In the genomic region with DNA sequence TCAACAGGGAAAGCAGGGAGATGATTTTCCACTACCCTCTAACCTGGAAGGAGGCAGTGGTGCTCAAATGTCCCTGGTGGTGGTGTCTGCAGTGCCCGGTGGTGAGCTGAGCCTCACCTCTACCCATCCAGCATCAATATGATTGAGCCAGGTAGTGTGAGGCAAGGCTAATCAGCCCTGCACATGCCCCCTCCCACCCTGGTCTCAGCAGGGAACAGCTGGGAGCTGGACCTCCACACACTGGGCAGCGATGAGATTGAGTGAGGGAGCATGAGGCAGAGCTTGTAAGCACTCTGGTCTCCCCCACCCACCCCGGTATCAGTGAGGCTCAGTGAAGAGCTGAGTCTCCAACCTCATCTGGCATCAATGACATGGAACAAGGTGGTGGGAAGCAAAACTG, we compare ENCODE assay signal across 29 cellular contexts.
"Had no signal": no experiment of that assay in that cellular context is flagged by ENCODE, and none has a peak within 500 bp of the region (broad histone marks: within the 10 kb centered on the region; RNA-seq: fewer than 3 reads in every experiment).

No MANE protein-coding gene starts in this region.

- H3K36me3 Mint-ChIP-seq: natural killer cell treated with Interleukin-12 subunit alpha and Interleukin-12 subunit beta and Interleukin-15 and Interleukin-18, amount 100 ng/mL, for 72 hours; stimulated activated effector memory CD8-positive, alpha-beta T cell treated with anti-CD3 and anti-CD28 coated beads, Interleukin-12 subunit alpha, Interleukin-12 subunit beta, amount 100 ng/mL, for 72 hours; stimulated activated naive B cell treated with anti-CD40 and anti-IgM and Interleukin-4, amounts not matched to agents 10 μg/mL and 1 μg/mL and 100 μg/mL, for 72 hours had no signal

- DNase-seq: naive thymus-derived CD8-positive, alpha-beta T cell; nephron progenitor cell; occipital lobe; ovary; posterior cingulate gyrus; psoas muscle; right cardiac atrium; right lobe of liver; sigmoid colon; small intestine; stimulated activated CD4-positive, alpha-beta T cell treated with anti-CD3 and anti-CD28 coated beads, Interleukin-15, amount 100 ng/mL, for 24 hours; stimulated activated CD4-positive, alpha-beta T cell treated with anti-CD3 and anti-CD28 coated beads, Interleukin-2, amount 100 ng/mL, for 24 hours; stimulated activated CD4-positive, alpha-beta T cell treated with anti-CD3 and anti-CD28 coated beads, Interleukin-2, amount 100 ng/mL, for 48 hours; stimulated activated CD4-positive, alpha-beta T cell treated with anti-CD3 and anti-CD28 coated beads, Interleukin-4, amount 100 ng/mL, for 24 hours; stimulated activated naive B cell treated with anti-CD40 and anti-IgM and Interleukin-4, amounts not matched to agents 10 μg/mL and 1 μg/mL and 100 μg/mL, for 72 hours; stimulated activated naive CD4-positive, alpha-beta T cell treated with Interleukin-2 at 50 U/mL for 16 hours; stomach; thyroid gland; trophoblast cell; upper lobe of right lung; uterus had no signal

- H3K79me2 ChIP-seq: parathyroid adenoma had no signal

- H3K36me3 ChIP-seq: ovary, right lobe of liver, sigmoid colon, stomach, thoracic aorta, thyroid gland, tibial nerve, upper lobe of right lung, uterus had no signal

- H3K27ac Mint-ChIP-seq: naive thymus-derived CD8-positive, alpha-beta T cell; natural killer cell treated with Interleukin-12 subunit alpha and Interleukin-12 subunit beta and Interleukin-15 and Interleukin-18, amount 100 ng/mL, for 72 hours; nephron progenitor cell; progenitor cell of endocrine pancreas; stimulated activated effector memory CD8-positive, alpha-beta T cell treated with anti-CD3 and anti-CD28 coated beads, Interleukin-12 subunit alpha, Interleukin-12 subunit beta, amount 100 ng/mL, for 72 hours; stimulated activated naive B cell treated with anti-CD40 and anti-IgM and Interleukin-4, amounts not matched to agents 10 μg/mL and 1 μg/mL and 100 μg/mL, for 72 hours; stimulated activated naive CD8-positive, alpha-beta T cell treated with anti-CD3 and anti-CD28 coated beads, Interleukin-15, Interleukin-2, amounts not matched to agents 100 ng/mL and 50 ng/mL, for 24 hours had no signal

- ATAC-seq: naive thymus-derived CD8-positive, alpha-beta T cell; psoas muscle; right cardiac atrium; right lobe of liver; stimulated activated effector memory CD8-positive, alpha-beta T cell treated with anti-CD3 and anti-CD28 coated beads, Interleukin-12 subunit alpha, Interleukin-12 subunit beta, amount 100 ng/mL, for 72 hours; stimulated activated naive B cell treated with anti-CD40 and anti-IgM and Interleukin-4, amounts not matched to agents 10 μg/mL and 1 μg/mL and 100 μg/mL, for 72 hours; upper lobe of right lung had no signal

- H3K9me3 Mint-ChIP-seq: natural killer cell treated with Interleukin-12 subunit alpha and Interleukin-12 subunit beta and Interleukin-15 and Interleukin-18, amount 100 ng/mL, for 72 hours; stimulated activated effector memory CD8-positive, alpha-beta T cell treated with anti-CD3 and anti-CD28 coated beads, Interleukin-12 subunit alpha, Interleukin-12 subunit beta, amount 100 ng/mL, for 72 hours; stimulated activated naive CD8-positive, alpha-beta T cell treated with anti-CD3 and anti-CD28 coated beads, Interleukin-15, Interleukin-2, amounts not matched to agents 100 ng/mL and 50 ng/mL, for 24 hours had no signal

- H3K4me1 ChIP-seq: right lobe of liver, sigmoid colon, stomach, thyroid gland, tibial nerve, upper lobe of right lung, uterus had no signal

- H3K4me3 ChIP-seq: ovary, psoas muscle, right lobe of liver, sigmoid colon, stomach, thoracic aorta, thyroid gland, tibial nerve, upper lobe of right lung, uterus had no signal

- H3K27ac ChIP-seq: ovary, parathyroid adenoma, psoas muscle, right lobe of liver, sigmoid colon, stomach, thoracic aorta, thyroid gland, tibial nerve, upper lobe of right lung, uterus had no signal

- H3K9ac ChIP-seq: parathyroid adenoma had no signal

- H3K9me3 ChIP-seq: ovary, psoas muscle, right lobe of liver, sigmoid colon, stomach, thoracic aorta, thyroid gland, tibial nerve, uterus had no signal

- H3K27me3 ChIP-seq: ovary, tibial nerve, uterus had no signal

- H2AFZ ChIP-seq: parathyroid adenoma had no signal

- H3K4me3 Mint-ChIP-seq: naive thymus-derived CD8-positive, alpha-beta T cell; natural killer cell treated with Interleukin-12 subunit alpha and Interleukin-12 subunit beta and Interleukin-15 and Interleukin-18, amount 100 ng/mL, for 72 hours; nephron progenitor cell; neural crest cell; stimulated activated effector memory CD8-positive, alpha-beta T cell treated with anti-CD3 and anti-CD28 coated beads, Interleukin-12 subunit alpha, Interleukin-12 subunit beta, amount 100 ng/mL, for 72 hours; stimulated activated naive B cell treated with anti-CD40 and anti-IgM and Interleukin-4, amounts not matched to agents 10 μg/mL and 1 μg/mL and 100 μg/mL, for 72 hours; stimulated activated naive CD8-positive, alpha-beta T cell treated with anti-CD3 and anti-CD28 coated beads, Interleukin-15, Interleukin-2, amounts not matched to agents 100 ng/mL and 50 ng/mL, for 24 hours had no signal

- H3K4me1 Mint-ChIP-seq: naive thymus-derived CD8-positive, alpha-beta T cell; neural crest cell; stimulated activated effector memory CD8-positive, alpha-beta T cell treated with anti-CD3 and anti-CD28 coated beads, Interleukin-12 subunit alpha, Interleukin-12 subunit beta, amount 100 ng/mL, for 72 hours; stimulated activated naive B cell treated with anti-CD40 and anti-IgM and Interleukin-4, amounts not matched to agents 10 μg/mL and 1 μg/mL and 100 μg/mL, for 72 hours had no signal

- FAIRE-seq: small intestine had no signal
